1 cellular context compared by ENCODE assay signal in the genomic region with DNA sequence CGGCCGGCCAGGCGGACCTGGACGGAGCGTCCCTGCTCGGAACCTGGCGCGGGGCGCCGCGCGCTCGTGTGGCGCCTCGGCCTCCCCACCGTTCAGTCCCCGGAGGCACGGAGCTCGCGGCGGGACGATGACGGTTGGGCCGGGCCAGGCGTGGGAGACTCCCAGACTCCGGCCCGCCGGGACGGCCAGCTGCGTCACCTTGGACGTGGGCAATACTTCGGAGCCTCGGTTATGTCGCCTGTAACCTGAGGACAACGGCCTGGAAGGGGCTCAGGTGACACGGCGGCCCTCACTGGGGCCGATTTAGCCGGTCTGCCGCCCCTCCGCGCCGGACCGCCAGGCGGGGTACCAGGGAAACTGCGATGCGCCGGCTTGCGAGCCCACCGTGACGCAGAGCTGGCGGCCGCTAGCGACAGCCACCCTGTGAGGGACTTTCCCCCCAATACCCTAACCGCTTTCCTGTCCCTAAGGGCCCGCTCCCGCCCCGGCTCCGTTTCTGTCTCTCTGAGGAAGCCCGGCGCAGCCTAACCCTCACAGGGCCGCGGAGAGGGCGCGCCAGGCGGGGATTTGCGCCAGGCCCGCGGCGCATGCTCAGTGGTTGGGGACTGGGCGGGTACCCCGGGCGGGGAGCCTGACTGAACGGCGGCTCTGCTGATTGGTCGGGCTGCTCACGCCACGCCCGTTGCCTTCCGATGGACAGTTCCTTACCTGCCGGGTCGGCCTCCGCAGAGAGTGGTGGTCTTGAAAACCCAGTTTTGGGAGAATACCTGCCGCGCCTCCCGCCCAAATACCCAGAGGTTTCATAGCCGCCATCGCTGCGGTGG.
TF ChIP-seq lines count a peak whose summit lies in the region.

No MANE protein-coding gene starts in this region.

TF ChIP-seq in SK-N-SH, 30 proteins besides CTCF, POLR2A, EP300 and RAD21 (continued from another document):
- no peak for TF ChIP-seq TCF12 (IDR thresholded peaks at IDR 0.05)
- TF ChIP-seq RXRA (IDR thresholded peaks at IDR 0.05; ENCODE audit: borderline replicate concordance, low read depth), result no peak
- TF ChIP-seq, protein P1, sequence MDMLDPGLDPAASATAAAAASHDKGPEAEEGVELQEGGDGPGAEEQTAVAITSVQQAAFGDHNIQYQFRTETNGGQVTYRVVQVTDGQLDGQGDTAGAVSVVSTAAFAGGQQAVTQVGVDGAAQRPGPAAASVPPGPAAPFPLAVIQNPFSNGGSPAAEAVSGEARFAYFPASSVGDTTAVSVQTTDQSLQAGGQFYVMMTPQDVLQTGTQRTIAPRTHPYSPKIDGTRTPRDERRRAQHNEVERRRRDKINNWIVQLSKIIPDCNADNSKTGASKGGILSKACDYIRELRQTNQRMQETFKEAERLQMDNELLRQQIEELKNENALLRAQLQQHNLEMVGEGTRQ (IDR thresholded peaks at IDR 0.05; ENCODE audit: borderline replicate concordance, low read depth, low read length), result no peak
- TF ChIP-seq, protein P2, sequence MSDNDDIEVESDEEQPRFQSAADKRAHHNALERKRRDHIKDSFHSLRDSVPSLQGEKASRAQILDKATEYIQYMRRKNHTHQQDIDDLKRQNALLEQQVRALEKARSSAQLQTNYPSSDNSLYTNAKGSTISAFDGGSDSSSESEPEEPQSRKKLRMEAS (IDR thresholded peaks at IDR 0.05; ENCODE audit: low read depth), result 0 out of 2 replicates have a peak, but pooled peaks have one; percentile 7
- TF ChIP-seq JUND (IDR thresholded peaks at IDR 0.05), result no peak
- TF ChIP-seq GABPA (IDR thresholded peaks at IDR 0.05; ENCODE audit: low read depth), result no peak
- no peak for TF ChIP-seq RFX5 (IDR thresholded peaks at IDR 0.05; ENCODE audit: low read length)
- no peak for TF ChIP-seq SIN3A (IDR thresholded peaks at IDR 0.05; ENCODE audit: borderline replicate concordance, low read depth, low read length)
- TF ChIP-seq CHD2 (IDR thresholded peaks at IDR 0.05; ENCODE audit: low read length, partially characterized antibody), result no peak
- 0 out of 2 replicates have a peak, but pooled peaks have one; percentile 33 for TF ChIP-seq YY1 (IDR thresholded peaks at IDR 0.05; ENCODE audit: low read depth)
- TF ChIP-seq NFIC (IDR thresholded peaks at IDR 0.05; ENCODE audit: borderline replicate concordance), result no peak
- TF ChIP-seq FOSL2 (IDR thresholded peaks at IDR 0.05; ENCODE audit: borderline replicate concordance, low read depth), result no peak
- TF ChIP-seq, protein P3, sequence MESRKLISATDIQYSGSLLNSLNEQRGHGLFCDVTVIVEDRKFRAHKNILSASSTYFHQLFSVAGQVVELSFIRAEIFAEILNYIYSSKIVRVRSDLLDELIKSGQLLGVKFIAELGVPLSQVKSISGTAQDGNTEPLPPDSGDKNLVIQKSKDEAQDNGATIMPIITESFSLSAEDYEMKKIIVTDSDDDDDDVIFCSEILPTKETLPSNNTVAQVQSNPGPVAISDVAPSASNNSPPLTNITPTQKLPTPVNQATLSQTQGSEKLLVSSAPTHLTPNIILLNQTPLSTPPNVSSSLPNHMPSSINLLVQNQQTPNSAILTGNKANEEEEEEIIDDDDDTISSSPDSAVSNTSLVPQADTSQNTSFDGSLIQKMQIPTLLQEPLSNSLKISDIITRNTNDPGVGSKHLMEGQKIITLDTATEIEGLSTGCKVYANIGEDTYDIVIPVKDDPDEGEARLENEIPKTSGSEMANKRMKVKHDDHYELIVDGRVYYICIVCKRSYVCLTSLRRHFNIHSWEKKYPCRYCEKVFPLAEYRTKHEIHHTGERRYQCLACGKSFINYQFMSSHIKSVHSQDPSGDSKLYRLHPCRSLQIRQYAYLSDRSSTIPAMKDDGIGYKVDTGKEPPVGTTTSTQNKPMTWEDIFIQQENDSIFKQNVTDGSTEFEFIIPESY (IDR thresholded peaks at IDR 0.05; ENCODE audit: borderline replicate concordance, low read depth), result no peak
- TF ChIP-seq MXI1 (IDR thresholded peaks at IDR 0.05; ENCODE audit: low read depth, low read length), result 0 out of 2 replicates have a peak, but pooled peaks have one; percentile 31
- TF ChIP-seq, protein P4, sequence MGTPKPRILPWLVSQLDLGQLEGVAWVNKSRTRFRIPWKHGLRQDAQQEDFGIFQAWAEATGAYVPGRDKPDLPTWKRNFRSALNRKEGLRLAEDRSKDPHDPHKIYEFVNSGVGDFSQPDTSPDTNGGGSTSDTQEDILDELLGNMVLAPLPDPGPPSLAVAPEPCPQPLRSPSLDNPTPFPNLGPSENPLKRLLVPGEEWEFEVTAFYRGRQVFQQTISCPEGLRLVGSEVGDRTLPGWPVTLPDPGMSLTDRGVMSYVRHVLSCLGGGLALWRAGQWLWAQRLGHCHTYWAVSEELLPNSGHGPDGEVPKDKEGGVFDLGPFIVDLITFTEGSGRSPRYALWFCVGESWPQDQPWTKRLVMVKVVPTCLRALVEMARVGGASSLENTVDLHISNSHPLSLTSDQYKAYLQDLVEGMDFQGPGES (IDR thresholded peaks at IDR 0.05; ENCODE audit: low read depth, low read length), result no peak
- no peak for TF ChIP-seq MEF2A (IDR thresholded peaks at IDR 0.05; ENCODE audit: borderline replicate concordance, low read depth)
- no peak for TF ChIP-seq TAF1 (IDR thresholded peaks at IDR 0.05; ENCODE audit: borderline replicate concordance, low read depth, low read length)
- no peak; the same call in 1 of the 2 replicates for TF ChIP-seq POLR2AphosphoS5 (IDR thresholded peaks at IDR 0.05; ENCODE audit: low read depth, low read length)
- TF ChIP-seq, protein P5, sequence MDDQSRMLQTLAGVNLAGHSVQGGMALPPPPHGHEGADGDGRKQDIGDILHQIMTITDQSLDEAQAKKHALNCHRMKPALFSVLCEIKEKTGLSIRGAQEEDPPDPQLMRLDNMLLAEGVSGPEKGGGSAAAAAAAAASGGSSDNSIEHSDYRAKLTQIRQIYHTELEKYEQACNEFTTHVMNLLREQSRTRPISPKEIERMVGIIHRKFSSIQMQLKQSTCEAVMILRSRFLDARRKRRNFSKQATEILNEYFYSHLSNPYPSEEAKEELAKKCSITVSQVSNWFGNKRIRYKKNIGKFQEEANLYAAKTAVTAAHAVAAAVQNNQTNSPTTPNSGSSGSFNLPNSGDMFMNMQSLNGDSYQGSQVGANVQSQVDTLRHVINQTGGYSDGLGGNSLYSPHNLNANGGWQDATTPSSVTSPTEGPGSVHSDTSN (IDR thresholded peaks at IDR 0.05), result peak; percentile 47
- no peak for TF ChIP-seq RCOR1 (IDR thresholded peaks at IDR 0.05; ENCODE audit: low read length)
